Comparison of ENCODE assay signal across 28 cellular contexts in genomic region chr11:106684944-106685343, GRCh38.
"Had no signal": no experiment of that assay in that cellular context is flagged by ENCODE, and none has a peak within 500 bp of the region (broad histone marks: within the 10 kb centered on the region; RNA-seq: fewer than 3 reads in every experiment).

No MANE protein-coding gene starts in this region.

- H3K9me3 ChIP-seq: stomach, suprapubic skin, testis, thoracic aorta, thyroid gland, tibial artery, tibial nerve, transverse colon, upper lobe of left lung, upper lobe of right lung, uterus, vagina had no signal

- H3K9me3 Mint-ChIP-seq: type B pancreatic cell had no signal

- H3K4me1 Mint-ChIP-seq: stimulated activated effector memory CD8-positive, alpha-beta T cell treated with anti-CD3 and anti-CD28 coated beads, Interleukin-12 subunit alpha, Interleukin-12 subunit beta, amount 100 ng/mL, for 72 hours; stimulated activated memory B cell treated with anti-CD40 and anti-IgM and Interleukin-4, amounts not matched to agents 10 μg/mL and 1 μg/mL and 100 μg/mL, for 72 hours; stimulated activated naive B cell treated with anti-CD40 and anti-IgM and Interleukin-4, amounts not matched to agents 10 μg/mL and 1 μg/mL and 100 μg/mL, for 72 hours; stimulated activated naive CD8-positive, alpha-beta T cell treated with anti-CD3 and anti-CD28 coated beads, Interleukin-15, amount 100 ng/mL, for 72 hours had no signal

- H3K27me3 Mint-ChIP-seq: stimulated activated memory B cell treated with anti-CD40 and anti-IgM and Interleukin-4, amounts not matched to agents 10 μg/mL and 1 μg/mL and 100 μg/mL, for 72 hours; stimulated activated naive B cell treated with anti-CD40 and anti-IgM and Interleukin-4, amounts not matched to agents 10 μg/mL and 1 μg/mL and 100 μg/mL, for 72 hours; stimulated activated naive CD8-positive, alpha-beta T cell treated with anti-CD3 and anti-CD28 coated beads, Interleukin-15, amount 100 ng/mL, for 72 hours; stimulated activated naive CD8-positive, alpha-beta T cell treated with anti-CD3 and anti-CD28 coated beads, Interleukin-15, Interleukin-2, amounts not matched to agents 100 ng/mL and 50 ng/mL, for 24 hours; type B pancreatic cell had no signal

- H3K4me3 ChIP-seq: stomach, suprapubic skin, testis, thoracic aorta, thyroid gland, tibial artery, tibial nerve, transverse colon, upper lobe of left lung, upper lobe of right lung, uterus, vagina had no signal

- H3K27ac Mint-ChIP-seq: stimulated activated effector memory CD8-positive, alpha-beta T cell treated with anti-CD3 and anti-CD28 coated beads, Interleukin-12 subunit alpha, Interleukin-12 subunit beta, amount 100 ng/mL, for 72 hours; stimulated activated memory B cell treated with anti-CD40 and anti-IgM and Interleukin-4, amounts not matched to agents 10 μg/mL and 1 μg/mL and 100 μg/mL, for 72 hours; stimulated activated naive B cell treated with anti-CD40 and anti-IgM and Interleukin-4, amounts not matched to agents 10 μg/mL and 1 μg/mL and 100 μg/mL, for 72 hours; stimulated activated naive CD8-positive, alpha-beta T cell treated with anti-CD3 and anti-CD28 coated beads, Interleukin-15, amount 100 ng/mL, for 72 hours; stimulated activated naive CD8-positive, alpha-beta T cell treated with anti-CD3 and anti-CD28 coated beads, Interleukin-15, Interleukin-2, amounts not matched to agents 100 ng/mL and 50 ng/mL, for 24 hours; type B pancreatic cell had no signal

- DNase-seq: stimulated activated CD4-positive, alpha-beta T cell treated with anti-CD3 and anti-CD28 coated beads, Interleukin-2, amount 100 ng/mL, for 48 hours; stimulated activated CD4-positive, alpha-beta T cell treated with anti-CD3 and anti-CD28 coated beads, Interleukin-4, amount 100 ng/mL, for 1 hour; stimulated activated CD4-positive, alpha-beta T cell treated with anti-CD3 and anti-CD28 coated beads, Interleukin-4, amount 100 ng/mL, for 24 hours; stimulated activated CD4-positive, alpha-beta T cell treated with anti-CD3 and anti-CD28 coated beads, Interleukin-4, amount 100 ng/mL, for 4 hours; stimulated activated CD8-positive, alpha-beta memory T cell treated with anti-CD3 and anti-CD28 coated beads, Interleukin-4, amount 100 ng/mL, for 48 hours; stimulated activated naive B cell treated with anti-CD40 and anti-IgM and Interleukin-4, amounts not matched to agents 10 μg/mL and 1 μg/mL and 100 μg/mL, for 72 hours; stimulated activated naive CD4-positive, alpha-beta T cell; stimulated activated naive CD4-positive, alpha-beta T cell treated with Interleukin-2 at 50 U/mL for 16 hours; stimulated activated naive CD8-positive, alpha-beta T cell treated with anti-CD3 and anti-CD28 coated beads, Interleukin-15, amount 100 ng/mL, for 72 hours; stimulated activated naive CD8-positive, alpha-beta T cell treated with anti-CD3 and anti-CD28 coated beads, Interleukin-15, Interleukin-2, amounts not matched to agents 100 U/mL and 50 U/mL, for 24 hours; stomach; substantia nigra; testis; thyroid gland; tibial artery; transverse colon; trophoblast cell; upper lobe of left lung; upper lobe of right lung; uterus had no signal

- H3K36me3 Mint-ChIP-seq: stimulated activated effector memory CD8-positive, alpha-beta T cell treated with anti-CD3 and anti-CD28 coated beads, Interleukin-12 subunit alpha, Interleukin-12 subunit beta, amount 100 ng/mL, for 72 hours; stimulated activated memory B cell treated with anti-CD40 and anti-IgM and Interleukin-4, amounts not matched to agents 10 μg/mL and 1 μg/mL and 100 μg/mL, for 72 hours; stimulated activated naive B cell treated with anti-CD40 and anti-IgM and Interleukin-4, amounts not matched to agents 10 μg/mL and 1 μg/mL and 100 μg/mL, for 72 hours; type B pancreatic cell had no signal

- H3K27me3 ChIP-seq: stomach, suprapubic skin, testis, thyroid gland, tibial artery, tibial nerve, transverse colon, upper lobe of left lung, upper lobe of right lung, uterus, vagina had no signal

- H3K36me3 ChIP-seq: stomach, suprapubic skin, thoracic aorta, thyroid gland, tibial artery, tibial nerve, transverse colon, upper lobe of left lung, upper lobe of right lung, uterus, vagina had no signal

- H3K27ac ChIP-seq: stomach, suprapubic skin, testis, thoracic aorta, thyroid gland, tibial artery, tibial nerve, transverse colon, upper lobe of left lung, upper lobe of right lung, uterus, vagina had no signal

- H3K4me3 Mint-ChIP-seq: stimulated activated effector memory CD8-positive, alpha-beta T cell treated with anti-CD3 and anti-CD28 coated beads, Interleukin-12 subunit alpha, Interleukin-12 subunit beta, amount 100 ng/mL, for 72 hours; stimulated activated memory B cell treated with anti-CD40 and anti-IgM and Interleukin-4, amounts not matched to agents 10 μg/mL and 1 μg/mL and 100 μg/mL, for 72 hours; stimulated activated naive B cell treated with anti-CD40 and anti-IgM and Interleukin-4, amounts not matched to agents 10 μg/mL and 1 μg/mL and 100 μg/mL, for 72 hours; stimulated activated naive CD8-positive, alpha-beta T cell treated with anti-CD3 and anti-CD28 coated beads, Interleukin-15, amount 100 ng/mL, for 72 hours; stimulated activated naive CD8-positive, alpha-beta T cell treated with anti-CD3 and anti-CD28 coated beads, Interleukin-15, Interleukin-2, amounts not matched to agents 100 ng/mL and 50 ng/mL, for 24 hours; type B pancreatic cell had no signal
